In genomic region chr1:95671098-95671497, GRCh38 we compare ENCODE assay signal across 25 cellular contexts.
"Had no signal": no experiment of that assay in that cellular context is flagged by ENCODE, and none has a peak within 500 bp of the region (broad histone marks: within the 10 kb centered on the region; RNA-seq: fewer than 3 reads in every experiment).

No MANE protein-coding gene starts in this region.

- H3K9me3 ChIP-seq: colonic mucosa, esophagus muscularis mucosa, esophagus squamous epithelium, gastrocnemius medialis, gastroesophageal sphincter, heart left ventricle had no signal

- H3K4me1 ChIP-seq: colonic mucosa, esophagus muscularis mucosa, esophagus squamous epithelium, foreskin keratinocyte, gastrocnemius medialis, gastroesophageal sphincter, heart left ventricle, heart right ventricle had no signal

- H3K4me3 Mint-ChIP-seq: dendritic cell treated with granulocyte-macrophage colony-stimulating factor and Interleukin-4, amounts not matched to agents 40 ng/mL and 50 ng/mL, for 4 days; effector memory CD8-positive, alpha-beta T cell; endodermal cell had no signal

- H3K27me3 ChIP-seq: colonic mucosa, dorsolateral prefrontal cortex, esophagus muscularis mucosa, esophagus squamous epithelium, foreskin keratinocyte, gastrocnemius medialis, gastroesophageal sphincter, heart left ventricle, heart right ventricle had no signal

- H3K27ac ChIP-seq: colonic mucosa, coronary artery, dorsolateral prefrontal cortex, epithelial cell of prostate, esophagus muscularis mucosa, esophagus squamous epithelium, foreskin keratinocyte, gastrocnemius medialis, gastroesophageal sphincter, heart left ventricle, heart right ventricle had no signal

- ATAC-seq: effector memory CD8-positive, alpha-beta T cell; esophagus mucosa; foreskin keratinocyte; gastrocnemius medialis; gastroesophageal sphincter; heart left ventricle; heart right ventricle had no signal

- H3K27ac Mint-ChIP-seq: dendritic cell treated with granulocyte-macrophage colony-stimulating factor and Interleukin-4, amounts not matched to agents 40 ng/mL and 50 ng/mL, for 4 days; effector memory CD8-positive, alpha-beta T cell; endodermal cell had no signal

- H3K4me3 ChIP-seq: colonic mucosa, coronary artery, dorsolateral prefrontal cortex, esophagus muscularis mucosa, esophagus squamous epithelium, gastrocnemius medialis, gastroesophageal sphincter, heart left ventricle, heart right ventricle had no signal

- H3K36me3 ChIP-seq: colonic mucosa, esophagus muscularis mucosa, esophagus squamous epithelium, gastrocnemius medialis, gastroesophageal sphincter, heart left ventricle, heart right ventricle had no signal

- H3K27me3 Mint-ChIP-seq: dendritic cell treated with granulocyte-macrophage colony-stimulating factor and Interleukin-4, amounts not matched to agents 40 ng/mL and 50 ng/mL, for 4 days; effector memory CD8-positive, alpha-beta T cell had no signal

- DNase-seq: colonic mucosa; cortex of kidney; dermis blood vessel endothelial cell; dorsolateral prefrontal cortex; effector CD4-positive, alpha-beta T cell; effector CD8-positive, alpha-beta T cell; effector memory CD4-positive, alpha-beta T cell; effector memory CD8-positive, alpha-beta T cell; endodermal cell; erythroblast; esophagus squamous epithelium; foreskin fibroblast; foreskin keratinocyte; foreskin melanocyte; gastrocnemius medialis; glutamatergic neuron; head of caudate nucleus; heart left ventricle; heart right ventricle had no signal
